ENCODE assay signal across 2 cellular contexts in the genomic region with DNA sequence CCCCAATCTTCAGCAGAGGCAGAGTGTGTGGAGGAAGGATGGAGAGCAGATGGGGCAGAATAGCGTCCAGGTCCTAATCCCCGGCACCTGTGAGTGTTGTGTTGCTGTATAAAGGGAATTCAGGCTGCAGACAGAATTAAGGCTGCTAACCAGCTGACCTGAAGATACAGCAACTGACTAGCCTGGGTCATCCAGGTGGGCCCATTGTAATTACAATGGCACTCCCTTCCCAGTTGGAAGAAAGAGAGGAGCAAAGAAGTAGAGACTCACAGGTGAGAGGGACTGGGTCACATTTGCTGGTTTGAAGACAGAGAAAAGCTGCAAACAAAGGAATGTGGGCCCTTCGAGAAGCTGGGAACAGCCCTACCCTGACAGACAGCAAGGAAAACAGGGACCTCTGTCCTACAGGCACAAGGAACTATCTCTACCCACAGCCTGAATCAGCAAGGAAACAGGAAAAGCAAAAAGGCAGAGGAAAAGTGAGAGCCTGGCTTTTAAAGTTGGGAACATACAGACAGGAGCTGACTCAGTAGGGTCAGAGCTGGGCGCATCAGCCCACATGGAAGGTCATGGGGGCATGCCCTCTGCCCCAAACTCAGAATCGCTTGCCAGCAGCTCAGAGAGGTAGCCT.
TF ChIP-seq lines count a peak whose summit lies in the region.

No MANE protein-coding gene starts in this region.

TF ChIP-seq in liver, 16 proteins besides CTCF, POLR2A, EP300 and RAD21 (continued from another document):
- peak; percentile 42 for TF ChIP-seq NR2F2 (IDR thresholded peaks at IDR 0.05)
TF ChIP-seq in liver: peak in this region for 1.

TF ChIP-seq in HepG2, 621 proteins besides CTCF, POLR2A, EP300 and RAD21:
- TF ChIP-seq NR2C2 (CRISPR knock-in tag; IDR thresholded peaks at IDR 0.05; ENCODE audit: borderline replicate concordance) (no peak), LCORL (IDR thresholded peaks at IDR 0.05) (no peak), LCORL (CRISPR knock-in tag; IDR thresholded peaks at IDR 0.05) (no peak), SCMH1 (CRISPR knock-in tag; IDR thresholded peaks at IDR 0.05; ENCODE audit: borderline replicate concordance) (no peak), EED (CRISPR knock-in tag; IDR thresholded peaks at IDR 0.05) (no peak), RFXANK (CRISPR knock-in tag; IDR thresholded peaks at IDR 0.05) (no peak), ZSCAN22 (CRISPR knock-in tag; IDR thresholded peaks at IDR 0.05) (no peak), ZZZ3 (CRISPR knock-in tag; IDR thresholded peaks at IDR 0.05; ENCODE audit: borderline replicate concordance) (no peak), ZNF839 (CRISPR knock-in tag; IDR thresholded peaks at IDR 0.05; ENCODE audit: borderline replicate concordance) (no peak)
- TF ChIP-seq, protein P1, sequence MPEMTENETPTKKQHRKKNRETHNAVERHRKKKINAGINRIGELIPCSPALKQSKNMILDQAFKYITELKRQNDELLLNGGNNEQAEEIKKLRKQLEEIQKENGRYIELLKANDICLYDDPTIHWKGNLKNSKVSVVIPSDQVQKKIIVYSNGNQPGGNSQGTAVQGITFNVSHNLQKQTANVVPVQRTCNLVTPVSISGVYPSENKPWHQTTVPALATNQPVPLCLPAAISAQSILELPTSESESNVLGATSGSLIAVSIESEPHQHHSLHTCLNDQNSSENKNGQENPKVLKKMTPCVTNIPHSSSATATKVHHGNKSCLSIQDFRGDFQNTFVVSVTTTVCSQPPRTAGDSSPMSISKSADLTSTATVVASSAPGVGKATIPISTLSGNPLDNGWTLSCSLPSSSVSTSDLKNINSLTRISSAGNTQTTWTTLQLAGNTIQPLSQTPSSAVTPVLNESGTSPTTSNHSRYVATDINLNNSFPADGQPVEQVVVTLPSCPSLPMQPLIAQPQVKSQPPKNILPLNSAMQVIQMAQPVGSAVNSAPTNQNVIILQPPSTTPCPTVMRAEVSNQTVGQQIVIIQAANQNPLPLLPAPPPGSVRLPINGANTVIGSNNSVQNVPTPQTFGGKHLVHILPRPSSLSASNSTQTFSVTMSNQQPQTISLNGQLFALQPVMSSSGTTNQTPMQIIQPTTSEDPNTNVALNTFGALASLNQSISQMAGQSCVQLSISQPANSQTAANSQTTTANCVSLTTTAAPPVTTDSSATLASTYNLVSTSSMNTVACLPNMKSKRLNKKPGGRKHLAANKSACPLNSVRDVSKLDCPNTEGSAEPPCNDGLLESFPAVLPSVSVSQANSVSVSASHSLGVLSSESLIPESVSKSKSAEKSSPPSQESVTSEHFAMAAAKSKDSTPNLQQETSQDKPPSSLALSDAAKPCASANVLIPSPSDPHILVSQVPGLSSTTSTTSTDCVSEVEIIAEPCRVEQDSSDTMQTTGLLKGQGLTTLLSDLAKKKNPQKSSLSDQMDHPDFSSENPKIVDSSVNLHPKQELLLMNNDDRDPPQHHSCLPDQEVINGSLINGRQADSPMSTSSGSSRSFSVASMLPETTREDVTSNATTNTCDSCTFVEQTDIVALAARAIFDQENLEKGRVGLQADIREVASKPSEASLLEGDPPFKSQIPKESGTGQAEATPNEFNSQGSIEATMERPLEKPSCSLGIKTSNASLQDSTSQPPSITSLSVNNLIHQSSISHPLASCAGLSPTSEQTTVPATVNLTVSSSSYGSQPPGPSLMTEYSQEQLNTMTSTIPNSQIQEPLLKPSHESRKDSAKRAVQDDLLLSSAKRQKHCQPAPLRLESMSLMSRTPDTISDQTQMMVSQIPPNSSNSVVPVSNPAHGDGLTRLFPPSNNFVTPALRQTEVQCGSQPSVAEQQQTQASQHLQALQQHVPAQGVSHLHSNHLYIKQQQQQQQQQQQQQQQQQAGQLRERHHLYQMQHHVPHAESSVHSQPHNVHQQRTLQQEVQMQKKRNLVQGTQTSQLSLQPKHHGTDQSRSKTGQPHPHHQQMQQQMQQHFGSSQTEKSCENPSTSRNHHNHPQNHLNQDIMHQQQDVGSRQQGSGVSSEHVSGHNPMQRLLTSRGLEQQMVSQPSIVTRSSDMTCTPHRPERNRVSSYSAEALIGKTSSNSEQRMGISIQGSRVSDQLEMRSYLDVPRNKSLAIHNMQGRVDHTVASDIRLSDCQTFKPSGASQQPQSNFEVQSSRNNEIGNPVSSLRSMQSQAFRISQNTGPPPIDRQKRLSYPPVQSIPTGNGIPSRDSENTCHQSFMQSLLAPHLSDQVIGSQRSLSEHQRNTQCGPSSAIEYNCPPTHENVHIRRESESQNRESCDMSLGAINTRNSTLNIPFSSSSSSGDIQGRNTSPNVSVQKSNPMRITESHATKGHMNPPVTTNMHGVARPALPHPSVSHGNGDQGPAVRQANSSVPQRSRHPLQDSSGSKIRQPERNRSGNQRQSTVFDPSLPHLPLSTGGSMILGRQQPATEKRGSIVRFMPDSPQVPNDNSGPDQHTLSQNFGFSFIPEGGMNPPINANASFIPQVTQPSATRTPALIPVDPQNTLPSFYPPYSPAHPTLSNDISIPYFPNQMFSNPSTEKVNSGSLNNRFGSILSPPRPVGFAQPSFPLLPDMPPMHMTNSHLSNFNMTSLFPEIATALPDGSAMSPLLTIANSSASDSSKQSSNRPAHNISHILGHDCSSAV (CRISPR knock-in tag; IDR thresholded peaks at IDR 0.05; ENCODE audit: borderline replicate concordance): no peak
- TF ChIP-seq, protein P2, sequence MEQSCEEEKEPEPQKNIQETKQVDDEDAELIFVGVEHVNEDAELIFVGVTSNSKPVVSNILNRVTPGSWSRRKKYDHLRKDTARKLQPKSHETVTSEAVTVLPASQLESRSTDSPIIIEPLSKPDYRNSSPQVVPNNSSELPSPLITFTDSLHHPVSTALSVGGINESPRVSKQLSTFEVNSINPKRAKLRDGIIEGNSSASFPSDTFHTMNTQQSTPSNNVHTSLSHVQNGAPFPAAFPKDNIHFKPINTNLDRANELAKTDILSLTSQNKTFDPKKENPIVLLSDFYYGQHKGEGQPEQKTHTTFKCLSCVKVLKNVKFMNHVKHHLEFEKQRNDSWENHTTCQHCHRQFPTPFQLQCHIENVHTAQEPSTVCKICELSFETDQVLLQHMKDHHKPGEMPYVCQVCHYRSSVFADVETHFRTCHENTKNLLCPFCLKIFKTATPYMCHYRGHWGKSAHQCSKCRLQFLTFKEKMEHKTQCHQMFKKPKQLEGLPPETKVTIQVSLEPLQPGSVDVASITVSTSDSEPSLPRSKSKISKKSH (CRISPR knock-in tag; IDR thresholded peaks at IDR 0.05; ENCODE audit: borderline replicate concordance): no peak
